Comparison of ENCODE assay signal across 8 cellular contexts in genomic region chr3:71066356-71066755, GRCh38.
DNase-seq lines count a peak whose midpoint lies in the region; ATAC-seq and TF ChIP-seq lines count a peak whose summit lies in the region.

No MANE protein-coding gene starts in this region.

- no peaks in the 10 kb centered on the region for H3K36me3 Mint-ChIP-seq in activated T-cell treated with anti-CD3 and anti-CD28 coated beads, Interleukin-2, amount 50 U/mL, for 72 hours (ENCODE audit: insufficient read depth in 2 of 2)

- H3K4me3 ChIP-seq in lower lobe of right lung (peak overlapping the region; percentile 65), aorta (ENCODE audit: low read length in 2 of 2) (peak overlapping the region in 1 of 2 donors; percentile 39)

- TF ChIP-seq CTCF in lower lobe of right lung (IDR thresholded peaks at IDR 0.05): no peak

- H3K4me3 Mint-ChIP-seq in activated T-cell treated with anti-CD3 and anti-CD28 coated beads, Interleukin-2, amount 50 U/mL, for 72 hours: peak overlapping the region; percentile 79 to 87

- no peaks in the 10 kb centered on the region for H3K9me3 Mint-ChIP-seq in activated T-cell treated with anti-CD3 and anti-CD28 coated beads, Interleukin-2, amount 50 U/mL, for 72 hours

- H3K27ac ChIP-seq in lower lobe of right lung (peak overlapping the region; percentile 93), aorta (ENCODE audit: low read depth in 1 of 2, low read length in 2 of 2) (peak overlapping the region; percentile 42 to 85)

- peak; percentile 20 to 35 for ATAC-seq in activated T-cell treated with anti-CD3 and anti-CD28 coated beads, Interleukin-2, amount 50 U/mL, for 72 hours (replicated peaks in 1 of 2)
- peak in 1 of 2 donors; percentile 28 for ATAC-seq in lower lobe of right lung
- no peak for ATAC-seq in aorta (ENCODE audit: low FRiP score)
- no peak for ATAC-seq in HG03025 (IDR thresholded peaks at IDR 0.05; ENCODE audit: low FRiP score, unreplicated experiment)
- ATAC-seq in HG02623 (IDR thresholded peaks at IDR 0.05; ENCODE audit: unreplicated experiment): no peak
- ATAC-seq in HG03097 (IDR thresholded peaks at IDR 0.05; ENCODE audit: low FRiP score, unreplicated experiment): no peak

- DNase-seq in stimulated activated CD4-positive, alpha-beta T cell treated with anti-CD3 and anti-CD28 coated beads, Interleukin-4, amount 100 ng/mL, for 1 hour: peak; percentile 30
- no peak for DNase-seq in stimulated activated CD4-positive, alpha-beta T cell treated with anti-CD3 and anti-CD28 coated beads, Interleukin-2, amount 100 ng/mL, for 48 hours
- peak; percentile 55 to 64 for DNase-seq in activated T-cell treated with anti-CD3 and anti-CD28 coated beads, Interleukin-2, amount 50 U/mL, for 72 hours
- DNase-seq in lower lobe of right lung (peak; percentile 53), aorta (no peak)

- H3K4me1 ChIP-seq in lower lobe of right lung: peaks cover 73% of the 10 kb centered on the region
- H3K4me1 ChIP-seq in aorta (ENCODE audit: control insufficient read depth in 1 of 2, insufficient read depth in 2 of 2, low read length in 2 of 2): peaks cover 3% of the 10 kb centered on the region in 2 donors

- intact Hi-C loops in lower lobe of right lung (cut with DNase I): loop anchor here (5.0 to 10.0 kb wide), 2 partner anchors 58 to 59 kb away; no protein-coding TSS in a partner anchor
- intact Hi-C loops in aorta (cut with DNase I): loop anchor here (5.0 to 10.0 kb wide), 6 partner anchors 36 to 588 kb away; no protein-coding TSS in a partner anchor

- H3K27ac Mint-ChIP-seq in activated T-cell treated with anti-CD3 and anti-CD28 coated beads, Interleukin-2, amount 50 U/mL, for 72 hours: peak overlapping the region; percentile 93

- no peaks in the 10 kb centered on the region for H3K9me3 ChIP-seq in lower lobe of right lung
- no peaks in the 10 kb centered on the region for H3K9me3 ChIP-seq in aorta (ENCODE audit: control insufficient read depth, low read length)

- WGBS in aorta, 2 donors: 4 to 7% methylated on average over 6 of the region's 6 CpGs

- H3K36me3 ChIP-seq in lower lobe of right lung (no peaks in the 10 kb centered on the region), aorta (ENCODE audit: control insufficient read depth in 1 of 2, insufficient read depth in 2 of 2, low read length in 1 of 2) (no peaks in the 10 kb centered on the region)

- H3K4me1 Mint-ChIP-seq in activated T-cell treated with anti-CD3 and anti-CD28 coated beads, Interleukin-2, amount 50 U/mL, for 72 hours (ENCODE audit: low read depth): peaks cover 58% of the 10 kb centered on the region

- H3K27me3 ChIP-seq in lower lobe of right lung (ENCODE audit: low read depth) (no peaks in the 10 kb centered on the region), aorta (ENCODE audit: control insufficient read depth in 1 of 2, insufficient read depth in 2 of 2, low read length in 1 of 2) (no peaks in the 10 kb centered on the region)

- no peaks in the 10 kb centered on the region for H3K27me3 Mint-ChIP-seq in activated T-cell treated with anti-CD3 and anti-CD28 coated beads, Interleukin-2, amount 50 U/mL, for 72 hours (ENCODE audit: low read depth)

Comparison
In these comparisons a context has a peak if more than half of its experiments do, and no peak if none do; other contexts are left out.
1. DNase-seq: peak in stimulated activated CD4-positive, alpha-beta T cell treated with anti-CD3 and anti-CD28 coated beads, Interleukin-4, amount 100 ng/mL, for 1 hour (single experiment), activated T-cell treated with anti-CD3 and anti-CD28 coated beads, Interleukin-2, amount 50 U/mL, for 72 hours (2 of 2) and lower lobe of right lung (single experiment); none in stimulated activated CD4-positive, alpha-beta T cell treated with anti-CD3 and anti-CD28 coated beads, Interleukin-2, amount 100 ng/mL, for 48 hours (0 of 2) and aorta (0 of 2).
2. ATAC-seq: peak in activated T-cell treated with anti-CD3 and anti-CD28 coated beads, Interleukin-2, amount 50 U/mL, for 72 hours (2 of 2); none in aorta (single experiment), HG03025 (single experiment), HG02623 (single experiment) and HG03097 (single experiment).